In the genomic region with DNA sequence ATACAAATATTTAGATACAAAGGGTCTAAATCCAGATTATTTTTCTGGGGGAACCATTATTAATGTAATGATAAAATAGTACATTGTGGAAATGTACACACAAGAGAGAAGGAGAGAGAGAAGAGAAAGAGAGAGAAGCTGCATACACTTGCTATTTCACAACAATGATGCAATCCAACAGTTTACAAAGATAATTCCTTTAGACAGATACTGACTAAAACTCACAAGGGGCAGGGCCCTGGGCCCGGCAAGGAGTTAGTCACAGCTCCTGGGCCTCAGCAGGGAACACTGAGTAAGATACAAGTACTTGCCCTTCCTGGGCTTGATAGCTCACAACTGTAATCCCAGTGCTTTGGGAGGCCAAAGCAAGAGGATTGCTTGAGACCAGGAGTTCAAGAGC, we compare ENCODE assay signal across 8 cellular contexts. TPM values are rescaled to one million over a fixed set of nuclear protein-coding genes. Genes with fewer than 3 reads are reported as not detected.
DNase-seq lines count a peak whose midpoint lies in the region; ATAC-seq and TF ChIP-seq lines count a peak whose summit lies in the region.
"Not testable (repeated sequence)": the region's sequence is repeated elsewhere in the genome, so short reads cannot be mapped to it uniquely, and the experiment has no call there.

No MANE protein-coding gene starts in this region.

- not testable (repeated sequence) for H3K36me3 Mint-ChIP-seq in HFFc6 (ENCODE audit: low read depth)

- not testable (repeated sequence) for H3K4me3 ChIP-seq in upper lobe of right lung

- not testable (repeated sequence) for H3K4me1 ChIP-seq in upper lobe of right lung

- not testable (repeated sequence) for TF ChIP-seq CTCF in HFFc6 (IDR thresholded peaks at IDR 0.05); upper lobe of right lung (IDR thresholded peaks at IDR 0.05)

- H3K4me1 Mint-ChIP-seq in HFFc6 (ENCODE audit: low read depth): peaks cover 20% of the 10 kb centered on the region

- H3K27me3 Mint-ChIP-seq in HFFc6 (ENCODE audit: insufficient read depth): peaks cover 11% of the 10 kb centered on the region

- H3K27me3 ChIP-seq in upper lobe of right lung: not testable (repeated sequence)

- H3K4me3 Mint-ChIP-seq in HFFc6: not testable (repeated sequence)

- DNase-seq in AG20443 (ENCODE audit: low spot score) (peak; percentile 85), HFFc6 (peak; percentile 86), NCI-H460 (ENCODE audit: extremely low read depth, low read depth) (peak; percentile 71), SKM-1 treated with dmso at 0.1 percent for 144 hours (lab: John Stamatoyannopoulos, UW; ENCODE audit: unreplicated experiment) (peak; percentile 77), dedifferentiated amniotic fluid mesenchymal stem cell (ENCODE audit: extremely low spot score) (peak; percentile 91), mucosa of gallbladder (ENCODE audit: low spot score) (peak; percentile 25)
- not testable (repeated sequence) for DNase-seq in Right ventricle myocardium inferior (ENCODE audit: missing footprints); upper lobe of right lung

- not testable (repeated sequence) for H3K27ac ChIP-seq in upper lobe of right lung

- intact Hi-C loops in Right ventricle myocardium inferior (cut with DNase I); upper lobe of right lung (cut with DNase I): not testable (repeated sequence)

- H3K36me3 ChIP-seq in upper lobe of right lung: not testable (repeated sequence)

- H3K27ac Mint-ChIP-seq in HFFc6: not testable (repeated sequence)

- ATAC-seq in Right ventricle myocardium inferior (peak; percentile 37), upper lobe of right lung (peak; percentile 54)

- H3K9me3 Mint-ChIP-seq in HFFc6: not testable (repeated sequence)

- not testable (repeated sequence) for H3K9me3 ChIP-seq in upper lobe of right lung

RNA-seq across cellular contexts. Expression of gene NEK3, which starts 44.5 kb away (rescaled TPM):
- total RNA-seq in HFFc6 (2021; fragmentation: NEBNext Ultra II Directional; extraction: Animal tissue kit (Norgen Biotek cat#: 25700)): 1 to 10 TPM; 5.0 to 9.9 (median 7.8) TPM
- total RNA-seq in NCI-H460 (2014; rRNA removed; shearing (Covaris generic)): 5.8 and 8.7 TPM in 2 replicates
- polyA plus RNA-seq in NCI-H460 (2014; cell fraction: nucleus; rRNA removed): 22.7 and 25.2 TPM in 2 replicates
- total RNA-seq in Right ventricle myocardium inferior (6.6 TPM), mucosa of gallbladder (8.4 TPM), upper lobe of right lung (11.7 TPM)
